ENCODE assay signal across 14 cellular contexts in the genomic region with DNA sequence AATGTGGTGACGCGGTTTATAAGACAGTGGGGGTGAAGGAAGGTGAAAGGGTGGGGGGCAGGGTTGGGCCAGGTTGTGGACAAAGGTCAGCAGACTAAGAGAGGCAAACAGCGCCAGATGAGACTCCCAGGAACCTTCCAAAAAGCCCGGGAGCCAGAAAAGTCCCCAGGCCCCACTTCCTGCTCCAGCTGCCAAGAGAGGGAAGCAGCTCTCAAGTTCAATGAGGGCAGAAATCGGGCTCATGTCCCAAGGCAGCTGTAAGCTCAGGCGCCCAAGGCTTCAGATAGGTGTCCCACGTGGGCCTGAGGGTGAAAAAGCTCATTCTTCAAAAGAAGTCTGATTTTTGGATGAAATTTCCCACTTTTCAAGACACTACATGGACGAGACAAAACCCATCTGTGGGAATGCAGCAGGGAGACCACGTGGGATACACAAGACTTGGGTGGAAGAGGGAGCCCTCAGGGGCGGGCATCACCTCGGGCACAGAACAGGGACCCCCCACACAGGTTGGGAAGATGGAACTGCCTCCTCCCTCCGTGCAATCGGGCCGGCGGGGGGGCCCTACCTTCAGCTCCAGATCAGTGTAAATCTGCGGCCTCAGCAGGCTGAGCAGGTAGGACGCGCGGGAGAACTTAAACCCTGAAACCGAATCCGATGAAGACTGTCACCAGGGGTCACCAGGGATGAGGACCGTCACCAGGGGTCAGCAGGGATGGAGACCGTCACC. TPM values are rescaled to one million over a fixed set of nuclear protein-coding genes. Genes with fewer than 3 reads are reported as not detected.
A peak's percentile ranks its signal among the peaks of the same experiment; 100 is the strongest.
DNase-seq lines count a peak whose midpoint lies in the region; ATAC-seq and TF ChIP-seq lines count a peak whose summit lies in the region.
"Had no signal": no experiment of that assay in that cellular context is flagged by ENCODE, and none has a peak within 500 bp of the region (broad histone marks: within the 10 kb centered on the region; RNA-seq: fewer than 3 reads in every experiment).

No MANE protein-coding gene starts in this region.

- ATAC-seq in mucosa of descending colon (peak; percentile 15), aorta (ENCODE audit: low FRiP score) (no peak), HG03135 (IDR thresholded peaks at IDR 0.05; ENCODE audit: unreplicated experiment) (no peak)
- ATAC-seq: CD8-positive, alpha-beta T cell had no signal

- no peak overlapping the region for H3K4me3 ChIP-seq in mucosa of descending colon
- H3K4me3 ChIP-seq in aorta (ENCODE audit: low read length in 2 of 2), result no peak overlapping the region

- H3K36me3 Mint-ChIP-seq in glutamatergic neuron (ENCODE audit: unreplicated experiment), result no peaks in the 10 kb centered on the region

- peaks cover 15% of the 10 kb centered on the region for H3K4me1 ChIP-seq in mucosa of descending colon (ENCODE audit: low read depth)
- H3K4me1 ChIP-seq in aorta (ENCODE audit: control insufficient read depth in 1 of 2, insufficient read depth in 2 of 2, low read length in 2 of 2), result no peaks in the 10 kb centered on the region

- H3K36me3 ChIP-seq in mucosa of descending colon (ENCODE audit: low read depth), result no peaks in the 10 kb centered on the region
- H3K36me3 ChIP-seq in aorta (ENCODE audit: control insufficient read depth in 1 of 2, insufficient read depth in 2 of 2, low read length in 1 of 2), result no peaks in the 10 kb centered on the region

- peaks cover 5% of the 10 kb centered on the region for H3K27me3 Mint-ChIP-seq in glutamatergic neuron (ENCODE audit: unreplicated experiment)

- TF ChIP-seq CTCF in glutamatergic neuron (IDR thresholded peaks at IDR 0.05; ENCODE audit: partially characterized antibody, unreplicated experiment), result no peak
- no peak for TF ChIP-seq CTCF in mucosa of descending colon (IDR thresholded peaks at IDR 0.05)

- H3K27ac Mint-ChIP-seq in glutamatergic neuron (ENCODE audit: unreplicated experiment), result peak overlapping the region; percentile 28
- H3K27ac Mint-ChIP-seq: CD14-positive monocyte; CD8-positive, alpha-beta T cell; HFFc6 had no signal

- no peaks in the 10 kb centered on the region for H3K27me3 ChIP-seq in aorta (ENCODE audit: control insufficient read depth in 1 of 2, insufficient read depth in 2 of 2, low read length in 1 of 2)

- H3K9me3 ChIP-seq in mucosa of descending colon (no peaks in the 10 kb centered on the region), aorta (ENCODE audit: control insufficient read depth, low read length) (no peaks in the 10 kb centered on the region)
- H3K9me3 ChIP-seq: Caco-2 had no signal

- H3K4me1 Mint-ChIP-seq in glutamatergic neuron (ENCODE audit: low read depth, unreplicated experiment), result peaks cover 15% of the 10 kb centered on the region
- H3K4me1 Mint-ChIP-seq: CD14-positive monocyte had no signal

- intact Hi-C loops in mucosa of descending colon (cut with DNase I, micrococcal nuclease), result no loop called here
- intact Hi-C loops in aorta (cut with DNase I), result no loop called here

- peak; percentile 5 for DNase-seq in DMS 273 (lab: John Stamatoyannopoulos, UW; ENCODE audit: unreplicated experiment)
- DNase-seq in DMS 273 treated with DMSO at 0.1 percent for 48 hours (lab: John Stamatoyannopoulos, UW), result no peak
- DNase-seq in glutamatergic neuron, result no peak
- peak in 1 of 3 donors; percentile 36 for DNase-seq in mucosa of descending colon
- peak; percentile 21 to 64 for DNase-seq in aorta
- DNase-seq in NCI-H748 (lab: John Stamatoyannopoulos, UW; ENCODE audit: unreplicated experiment), result no peak
- DNase-seq: Caco-2; CD8-positive, alpha-beta T cell; HCEC 1CT; HFFc6; IMR-90 had no signal

- 81 to 86% methylated on average over 23 of the region's 23 CpGs for WGBS in aorta, 2 donors

- H3K27ac ChIP-seq in aorta (ENCODE audit: low read depth in 1 of 2, low read length in 2 of 2), result no peak overlapping the region
- H3K27ac ChIP-seq: 22Rv1 had no signal

- peaks cover 1% of the 10 kb centered on the region for H3K9me3 Mint-ChIP-seq in glutamatergic neuron (ENCODE audit: unreplicated experiment)
- H3K9me3 Mint-ChIP-seq: CD8-positive, alpha-beta T cell; HFFc6 had no signal

- no peak overlapping the region for H3K4me3 Mint-ChIP-seq in glutamatergic neuron (ENCODE audit: unreplicated experiment)
- H3K4me3 Mint-ChIP-seq: CD14-positive monocyte; CD8-positive, alpha-beta T cell; HFFc6 had no signal

RNA-seq across cellular contexts. Expression of gene PYROXD2, which starts 7.8 kb away (rescaled TPM):
- 5.5 TPM for total RNA-seq in glutamatergic neuron (ENCODE audit: unreplicated experiment)
- 10 to 100 TPM in 1 of 3 donors, 1 to 10 TPM in 2; 6.3 to 11.6 (median 9.7) TPM for total RNA-seq in mucosa of descending colon
- total RNA-seq in aorta, result 10 to 100 TPM in 1 of 2 donors, 1 to 10 TPM in 1; 8.7 to 17.7 TPM
- polyA plus RNA-seq in aorta, result 10 to 100 TPM in 1 of 2 donors, 1 to 10 TPM in 1; 1.8 to 21.9 TPM

RNA-seq across cellular contexts. Expression of gene HPS1, which starts 39.6 kb away (rescaled TPM):
- total RNA-seq in glutamatergic neuron (ENCODE audit: unreplicated experiment) (34.4 TPM), mucosa of descending colon (100 to 1,000 TPM in 1 of 3 donors, 10 to 100 TPM in 2; 80.9 to 101 (median 85.4) TPM), aorta (10 to 100 TPM; 52.2 to 75.4 TPM)
- polyA plus RNA-seq in aorta, result 10 to 100 TPM; 40.8 to 52.7 TPM

Comparison
In these comparisons a context has a peak if more than half of its experiments do, and no peak if none do; other contexts are left out.
1. DNase-seq: peak in DMS 273 (single experiment) and aorta (2 of 2); none in DMS 273 treated with DMSO at 0.1 percent for 48 hours (single experiment), glutamatergic neuron (single experiment) and NCI-H748 (single experiment).